In genomic region chr9:86355814-86356213, GRCh38 we compare ENCODE assay signal across 1 cellular context.
TF ChIP-seq lines count a peak whose summit lies in the region.

No MANE protein-coding gene starts in this region.

TF ChIP-seq in WTC11, 78 proteins besides CTCF, POLR2A, EP300 and RAD21 (continued from another document):
- no peak for TF ChIP-seq MAX (CRISPR knock-in tag; IDR thresholded peaks at IDR 0.05)
- TF ChIP-seq AR (CRISPR knock-in tag; IDR thresholded peaks at IDR 0.05) = no peak
- no peak for TF ChIP-seq MLX (CRISPR knock-in tag; IDR thresholded peaks at IDR 0.05)
TF ChIP-seq in WTC11: peak in this region for 0.
